Comparison of ENCODE assay signal across 16 cellular contexts in genomic region chr3:56132762-56133161, GRCh38.
"Had no signal": no experiment of that assay in that cellular context is flagged by ENCODE, and none has a peak within 500 bp of the region (broad histone marks: within the 10 kb centered on the region; RNA-seq: fewer than 3 reads in every experiment).

No MANE protein-coding gene starts in this region.

- H3K4me1 ChIP-seq: parathyroid adenoma, transverse colon had no signal

- H3K9ac ChIP-seq: parathyroid adenoma had no signal

- H3K27me3 ChIP-seq: ascending aorta, transverse colon had no signal

- DNase-seq: activated CD4-positive, alpha-beta T cell treated with anti-CD3 and anti-CD28 coated beads, Interleukin-2, amount 50 U/mL, for 1 hour; activated CD8-positive, alpha-beta memory T cell treated with anti-CD3 and anti-CD28 coated beads, Interleukin-2, amount 50 U/mL, for 4 hours; activated effector memory CD4-positive, alpha-beta T cell treated with Interleukin-2 at 50 U/mL for 16 hours; cerebellar nuclear complex; effector memory CD4-positive, alpha-beta T cell; naive thymus-derived CD8-positive, alpha-beta T cell; stimulated activated CD4-positive, alpha-beta T cell treated with anti-CD3 and anti-CD28 coated beads, Interleukin-12 subunit alpha, Interleukin-12 subunit beta, amount 100 ng/mL, for 4 hours; transverse colon had no signal

- H3K9me3 Mint-ChIP-seq: activated naive CD4-positive, alpha-beta T cell treated with anti-CD3 and anti-CD28 coated beads, Interleukin-2, amount 50 U/mL, for 24 hours; dendritic cell treated with granulocyte-macrophage colony-stimulating factor and Interleukin-4, amounts not matched to agents 40 ng/mL and 50 ng/mL, for 4 days; memory B cell; stimulated activated naive CD8-positive, alpha-beta T cell treated with anti-CD3 and anti-CD28 coated beads, Interleukin-15, Interleukin-2, amounts not matched to agents 100 ng/mL and 50 ng/mL, for 24 hours; T-helper 1 cell treated with Interleukin-12 subunit alpha and Interleukin-12 subunit beta and Interleukin-4 antibody, amounts not matched to agents 30 μg/mL and 1 μg/mL, for 36 hours had no signal

- H3K9me3 ChIP-seq: ascending aorta, transverse colon had no signal

- H3K4me3 ChIP-seq: ascending aorta, transverse colon had no signal

- H3K27ac ChIP-seq: ascending aorta, parathyroid adenoma, transverse colon had no signal

- H3K36me3 Mint-ChIP-seq: activated naive CD4-positive, alpha-beta T cell treated with anti-CD3 and anti-CD28 coated beads, Interleukin-2, amount 50 U/mL, for 24 hours; memory B cell; naive thymus-derived CD8-positive, alpha-beta T cell had no signal

- H3K36me3 ChIP-seq: ascending aorta, transverse colon had no signal

- H3K4me1 Mint-ChIP-seq: activated naive CD4-positive, alpha-beta T cell treated with anti-CD3 and anti-CD28 coated beads, Interleukin-2, amount 50 U/mL, for 24 hours; memory B cell; naive thymus-derived CD8-positive, alpha-beta T cell had no signal

- H3K27ac Mint-ChIP-seq: activated naive CD4-positive, alpha-beta T cell treated with anti-CD3 and anti-CD28 coated beads, Interleukin-2, amount 50 U/mL, for 24 hours; dendritic cell treated with granulocyte-macrophage colony-stimulating factor and Interleukin-4, amounts not matched to agents 40 ng/mL and 50 ng/mL, for 4 days; memory B cell; naive thymus-derived CD8-positive, alpha-beta T cell; stimulated activated naive CD8-positive, alpha-beta T cell treated with anti-CD3 and anti-CD28 coated beads, Interleukin-15, Interleukin-2, amounts not matched to agents 100 ng/mL and 50 ng/mL, for 24 hours; T-helper 1 cell treated with Interleukin-12 subunit alpha and Interleukin-12 subunit beta and Interleukin-4 antibody, amounts not matched to agents 30 μg/mL and 1 μg/mL, for 36 hours had no signal

- H3K4me3 Mint-ChIP-seq: activated naive CD4-positive, alpha-beta T cell treated with anti-CD3 and anti-CD28 coated beads, Interleukin-2, amount 50 U/mL, for 24 hours; dendritic cell treated with granulocyte-macrophage colony-stimulating factor and Interleukin-4, amounts not matched to agents 40 ng/mL and 50 ng/mL, for 4 days; memory B cell; naive thymus-derived CD8-positive, alpha-beta T cell; stimulated activated naive CD8-positive, alpha-beta T cell treated with anti-CD3 and anti-CD28 coated beads, Interleukin-15, Interleukin-2, amounts not matched to agents 100 ng/mL and 50 ng/mL, for 24 hours; T-helper 1 cell treated with Interleukin-12 subunit alpha and Interleukin-12 subunit beta and Interleukin-4 antibody, amounts not matched to agents 30 μg/mL and 1 μg/mL, for 36 hours had no signal

- H3K27me3 Mint-ChIP-seq: activated naive CD4-positive, alpha-beta T cell treated with anti-CD3 and anti-CD28 coated beads, Interleukin-2, amount 50 U/mL, for 24 hours; memory B cell had no signal

- ATAC-seq: activated CD4-positive, CD25-positive, alpha-beta regulatory T cell treated with anti-CD3 and anti-CD28 coated beads, Interleukin-2, amount 50 U/mL, for 24 hours; naive thymus-derived CD8-positive, alpha-beta T cell had no signal
